21 cellular contexts compared by ENCODE assay signal in genomic region chr16:27951752-27952151, GRCh38.
A peak's percentile ranks its signal among the peaks of the same experiment; 100 is the strongest.
DNase-seq lines count a peak whose midpoint lies in the region; ATAC-seq and TF ChIP-seq lines count a peak whose summit lies in the region.
"Had no signal": no experiment of that assay in that cellular context is flagged by ENCODE, and none has a peak within 500 bp of the region (broad histone marks: within the 10 kb centered on the region; RNA-seq: fewer than 3 reads in every experiment).

No MANE protein-coding gene starts in this region.

- no peak overlapping the region for H2AFZ ChIP-seq in IMR-90 (replicated peaks; ENCODE audit: low read length, poor library complexity)

- no peak overlapping the region for H3K18ac ChIP-seq in IMR-90 (ENCODE audit: low read depth, low read length)

- intact Hi-C loops in IMR-90 (cut with micrococcal nuclease): no loop called here

- in situ Hi-C loops in IMR-90 (cut with MboI; ENCODE audit: low sequenced_read_pairs): no loop called here

- no peaks in the 10 kb centered on the region for H3K9me1 ChIP-seq in IMR-90 (ENCODE audit: insufficient read depth, low read length)

- WGBS in IMR-90 (ENCODE audit: extremely low coverage in 2 of 2, insufficient read length in 1 of 2), 2 experiments: no CpG with 5 or more reads among the region's 4 CpGs

- no TSS peak for BruUV-seq in IMR-90 (replicated peaks; lab: Mats Ljungman, UMichigan)

- DNase-seq in AG09309 (ENCODE audit: low read depth) (peak; percentile 14), IMR-90 (peak; percentile 43), adipocyte (ENCODE audit: low read depth) (peak; percentile 1), non-pigmented ciliary epithelial cell (ENCODE audit: low read depth) (peak; percentile 11), NCI-H1436 treated with DMSO at 0.1 percent for 48 hours (lab: John Stamatoyannopoulos, UW) (no peak), mucosa of gallbladder (ENCODE audit: low spot score) (no peak)
- DNase-seq: activated CD4-positive, CD25-positive, alpha-beta regulatory T cell; activated CD8-positive, alpha-beta T cell treated with anti-CD3 and anti-CD28 coated beads for 36 hours; activated naive CD4-positive, alpha-beta T cell treated with anti-CD3 and anti-CD28 coated beads, Interleukin-2, amount 10 ng/mL, durations not matched to agents 7 days and 5 days; activated T-cell treated with anti-CD3 and anti-CD28 coated beads, Interleukin-2, amount 50 U/mL, for 1 hour; CD8-positive, alpha-beta memory T cell; foreskin keratinocyte; kidney glomerular epithelial cell; NCI-H2227 treated with DMSO at 0.1 percent for 48 hours; NCI-H82; psoas muscle; small intestine; stimulated activated CD4-positive, alpha-beta T cell treated with anti-CD3 and anti-CD28 coated beads, Interleukin-2, amount 100 ng/mL, for 48 hours had no signal

- no peaks in the 10 kb centered on the region for H4K20me1 ChIP-seq in IMR-90 (ENCODE audit: insufficient read depth, low read length)

- CTCF ChIA-PET in IMR-90 (lab: Yijun Ruan, JAX): no interaction called here

- no peak overlapping the region for H3K4me3 ChIP-seq in AG09309 (ENCODE audit: control insufficient read depth, low read depth, low read length)
- H3K4me3 ChIP-seq in IMR-90 (ENCODE audit: insufficient read depth, low read depth, low read length): no peak overlapping the region
- H3K4me3 ChIP-seq in adipocyte (ENCODE audit: low read length): no peak overlapping the region
- H3K4me3 ChIP-seq: ascending aorta, psoas muscle had no signal

- no peak overlapping the region for H2BK5ac ChIP-seq in IMR-90 (ENCODE audit: low read depth, low read length, poor library complexity, severe bottlenecking)

- H3K23ac ChIP-seq in IMR-90 (ENCODE audit: low read depth, low read length): no peak overlapping the region

- H3K9me3 ChIP-seq in IMR-90 (ENCODE audit: control insufficient read depth, insufficient read depth, low read length) (no peaks in the 10 kb centered on the region; the same call in 1 of the 2 replicates), adipocyte (ENCODE audit: control insufficient read depth, low read length) (peaks cover 25% of the 10 kb centered on the region)
- H3K9me3 ChIP-seq: psoas muscle had no signal

- no peak for TF ChIP-seq POLR2A in IMR-90 (IDR thresholded peaks at IDR 0.05; ENCODE audit: low read depth, low read length)

- H2AK5ac ChIP-seq in IMR-90 (ENCODE audit: low read depth, low read length): no peak overlapping the region

- dilution Hi-C loops in IMR-90 (cut with HindIII; ENCODE audit: low sequenced_read_pairs, unreplicated experiment): no loop called here

- H3K27me3 ChIP-seq in IMR-90 (ENCODE audit: control insufficient read depth, insufficient read depth, low read length) (peaks cover 10% of the 10 kb centered on the region), adipocyte (replicated peaks; ENCODE audit: control insufficient read depth, insufficient read depth, low read length) (peaks cover 30% of the 10 kb centered on the region)
- H3K27me3 ChIP-seq: ascending aorta, foreskin keratinocyte had no signal

- H3K36me3 ChIP-seq in IMR-90 (ENCODE audit: control insufficient read depth, insufficient read depth, low read length) (no peaks in the 10 kb centered on the region), adipocyte (ENCODE audit: control insufficient read depth, insufficient read depth, low read length, severe bottlenecking) (no peaks in the 10 kb centered on the region)
- H3K36me3 ChIP-seq: ascending aorta had no signal

- H4K8ac ChIP-seq in IMR-90 (ENCODE audit: low read depth in 2 of 2, low read length in 2 of 2): no peak overlapping the region

- H2AK9ac ChIP-seq in IMR-90 (replicated peaks; ENCODE audit: low read depth, low read length, poor library complexity): no peak overlapping the region

- no peak overlapping the region for H3K4me2 ChIP-seq in IMR-90 (ENCODE audit: low read depth, low read length)

- H3K27ac ChIP-seq in IMR-90 (ENCODE audit: insufficient read depth, low read length): no peak overlapping the region
- H3K27ac ChIP-seq: foreskin keratinocyte, psoas muscle had no signal

- H4K91ac ChIP-seq in IMR-90 (ENCODE audit: insufficient read depth, low read depth, low read length): no peak overlapping the region

- H4K5ac ChIP-seq in IMR-90 (ENCODE audit: low read depth, low read length): no peak overlapping the region

- POLR2A ChIA-PET in IMR-90 (lab: Charles Lee; ENCODE audit: unreplicated experiment): no interaction called here

- H2BK15ac ChIP-seq in IMR-90 (ENCODE audit: low read depth, low read length): no peak overlapping the region

- no peak for TF ChIP-seq RAD21 in IMR-90 (IDR thresholded peaks at IDR 0.05; ENCODE audit: low read length)

- no peaks in the 10 kb centered on the region for H3K79me1 ChIP-seq in IMR-90 (ENCODE audit: low read depth in 1 of 2, low read length in 2 of 2)

- no peak overlapping the region for H2BK120ac ChIP-seq in IMR-90 (ENCODE audit: low read depth, low read length)

- H3K14ac ChIP-seq in IMR-90 (replicated peaks; ENCODE audit: low read depth, low read length): no peak overlapping the region

- H3K4ac ChIP-seq in IMR-90 (ENCODE audit: low read depth, low read length): no peak overlapping the region

- ATAC-seq in IMR-90 (ENCODE audit: low read depth): no peak
- ATAC-seq in GM21447 (IDR thresholded peaks at IDR 0.05; ENCODE audit: unreplicated experiment): no peak
- ATAC-seq in HG03520 (IDR thresholded peaks at IDR 0.05; ENCODE audit: unreplicated experiment): no peak
- ATAC-seq: activated CD8-positive, alpha-beta T cell treated with anti-CD3 and anti-CD28 coated beads for 36 hours; foreskin keratinocyte; psoas muscle had no signal

- H3K9ac ChIP-seq in IMR-90 (ENCODE audit: low read depth, low read length) (no peak overlapping the region), adipocyte (ENCODE audit: low read length) (no peak overlapping the region)

- H2BK20ac ChIP-seq in IMR-90 (ENCODE audit: low read depth, low read length): no peak overlapping the region

- no peaks in the 10 kb centered on the region for H3K4me1 ChIP-seq in IMR-90 (ENCODE audit: control insufficient read depth, insufficient read depth, low read length)
- peaks cover 9% of the 10 kb centered on the region for H3K4me1 ChIP-seq in adipocyte (ENCODE audit: control insufficient read depth, insufficient read depth, low read length)
- H3K4me1 ChIP-seq: foreskin keratinocyte, psoas muscle had no signal

- TF ChIP-seq CTCF in AG09309 (IDR thresholded peaks at IDR 0.05; ENCODE audit: control insufficient read depth, insufficient read depth, low read depth, low read length, missing control alignments) (no peak), IMR-90 (conservative IDR thresholded peaks at IDR 0.05; ENCODE audit: low read depth, low read length) (no peak)

- H3K56ac ChIP-seq in IMR-90 (ENCODE audit: extremely low read depth, insufficient read depth, low read length): no peak overlapping the region

TF ChIP-seq in IMR-90, 13 proteins besides CTCF, POLR2A, EP300 and RAD21:
- TF ChIP-seq CEBPB (IDR thresholded peaks at IDR 0.05; ENCODE audit: low read depth, low read length) (0 out of 2 replicates have a peak, but pooled peaks have one; percentile 34), MAFK (IDR thresholded peaks at IDR 0.05; ENCODE audit: low read depth, low read length) (no peak)

Comparison
In these comparisons a context has a peak if more than half of its experiments do, and no peak if none do; other contexts are left out.
1. DNase-seq: peak in AG09309 (single experiment), IMR-90 (single experiment), adipocyte (single experiment) and non-pigmented ciliary epithelial cell (single experiment); none in NCI-H1436 treated with DMSO at 0.1 percent for 48 hours (single experiment) and mucosa of gallbladder (single experiment).